ENCODE assay signal across 8 cellular contexts in genomic region chr1:192810253-192810880, GRCh38. TPM values are rescaled to one million over a fixed set of nuclear protein-coding genes. Genes with fewer than 3 reads are reported as not detected.
DNase-seq lines count a peak whose midpoint lies in the region; ATAC-seq and TF ChIP-seq lines count a peak whose summit lies in the region.

No MANE protein-coding gene starts in this region.

- peaks cover 17% of the 10 kb centered on the region; the same call in 1 of the 2 replicates for H3K4me1 ChIP-seq in HUES48 (ENCODE audit: control insufficient read depth, insufficient read depth, low read length)
- H3K4me1 ChIP-seq in stomach = peaks cover 0 to 63% (median 22%) of the 10 kb centered on the region in 4 donors

- TF ChIP-seq CTCF in activated B cell treated with CpG ODN at 0.5 μM for 24 hours (IDR thresholded peaks at IDR 0.05) (no peak), stomach (IDR thresholded peaks at IDR 0.05) (no peak)

- H3K9me3 ChIP-seq in HUES48 (ENCODE audit: control insufficient read depth, insufficient read depth, low read length) = no peaks in the 10 kb centered on the region
- H3K9me3 ChIP-seq in stomach = no peaks in the 10 kb centered on the region

- DNase-seq in activated CD4-positive, alpha-beta T cell treated with anti-CD3 and anti-CD28 coated beads, Interleukin-2, amount 10 ng/mL, durations not matched to agents 24 days and 14 days = peak; percentile 59
- DNase-seq in activated CD4-positive, alpha-beta T cell treated with anti-CD3 and anti-CD28 coated beads, Interleukin-2, amount 50 U/mL, for 48 hours = no peak
- DNase-seq in activated B cell treated with CpG ODN at 0.5 μM for 24 hours (no peak), hippocampal formation (lab: John Stamatoyannopoulos, UW) (peak; percentile 12 to 39), stomach (no peak)

- no peak for TF ChIP-seq POLR2A in stomach (IDR thresholded peaks at IDR 0.05)
- no peak for TF ChIP-seq POLR2A in GM18505 (IDR thresholded peaks at IDR 0.05; ENCODE audit: borderline replicate concordance, extremely low read depth, insufficient read depth, insufficient read length)

- peak overlapping the region; percentile 100 for H3K4me3 ChIP-seq in HUES48 (ENCODE audit: low read depth, low read length)
- H3K4me3 ChIP-seq in stomach = peak overlapping the region; percentile 64 to 76 (median 70)

- ATAC-seq in activated B cell treated with CpG ODN at 0.5 μM for 24 hours (ENCODE audit: low read depth) (no peak), GM18505 (IDR thresholded peaks at IDR 0.05; ENCODE audit: unreplicated experiment) (no peak), HG02588 (IDR thresholded peaks at IDR 0.05; ENCODE audit: unreplicated experiment) (no peak)

- peaks cover 5% of the 10 kb centered on the region for H3K27me3 Mint-ChIP-seq in activated CD4-positive, alpha-beta T cell treated with anti-CD3 and anti-CD28 coated beads, Interleukin-2, amount 10 ng/mL, durations not matched to agents 24 days and 14 days
- no peaks in the 10 kb centered on the region for H3K27me3 Mint-ChIP-seq in activated B cell treated with CpG ODN at 0.5 μM for 24 hours

- 44 to 64% (median 50%) methylated on average over 5 of the region's 5 CpGs for WGBS in stomach, 5 donors

- H3K36me3 Mint-ChIP-seq in activated CD4-positive, alpha-beta T cell treated with anti-CD3 and anti-CD28 coated beads, Interleukin-2, amount 10 ng/mL, durations not matched to agents 24 days and 14 days (ENCODE audit: low read depth) = peaks cover 16% of the 10 kb centered on the region
- H3K36me3 Mint-ChIP-seq in activated B cell treated with CpG ODN at 0.5 μM for 24 hours (ENCODE audit: low read depth) = peaks cover 37% of the 10 kb centered on the region

- POLR2A ChIA-PET in activated B cell treated with CpG ODN at 0.5 μM for 24 hours (lab: Charles Lee) = interaction anchor here (1.7 to 6.9 kb wide), 2 partner anchors 248 to 311 kb away, joined by 7 to 50 read pairs; partner anchors contain the start of genes CDC73, RO60 and UCHL5

- no peaks in the 10 kb centered on the region for H3K9me3 Mint-ChIP-seq in activated CD4-positive, alpha-beta T cell treated with anti-CD3 and anti-CD28 coated beads, Interleukin-2, amount 10 ng/mL, durations not matched to agents 24 days and 14 days
- H3K9me3 Mint-ChIP-seq in activated B cell treated with CpG ODN at 0.5 μM for 24 hours = no peaks in the 10 kb centered on the region

- peak overlapping the region; percentile 89 for H3K9ac ChIP-seq in HUES48 (ENCODE audit: low read depth, low read length)

- H3K27ac ChIP-seq in HUES48 (ENCODE audit: low read depth, low read length) = peak overlapping the region; percentile 73
- H3K27ac ChIP-seq in stomach = peak overlapping the region in 4 of 5 donors; percentile 90 to 99 (median 95)

- CTCF ChIA-PET in activated B cell treated with CpG ODN at 0.5 μM for 24 hours (lab: Charles Lee) = interaction anchor here (0.7 to 3.2 kb wide), 6 partner anchors 14 to 333 kb away, joined by 3 to 18 read pairs (median 3); partner anchors contain the start of gene UCHL5

- H3K4me1 Mint-ChIP-seq in activated CD4-positive, alpha-beta T cell treated with anti-CD3 and anti-CD28 coated beads, Interleukin-2, amount 10 ng/mL, durations not matched to agents 24 days and 14 days = peaks cover 35% of the 10 kb centered on the region
- peaks cover 48% of the 10 kb centered on the region for H3K4me1 Mint-ChIP-seq in activated B cell treated with CpG ODN at 0.5 μM for 24 hours

- intact Hi-C loops in activated CD4-positive, alpha-beta T cell treated with anti-CD3 and anti-CD28 coated beads, Interleukin-2, amount 10 ng/mL, durations not matched to agents 24 days and 14 days (cut with micrococcal nuclease) = no loop called here
- intact Hi-C loops in activated B cell treated with CpG ODN at 0.5 μM for 24 hours (cut with micrococcal nuclease) (no loop called here), stomach (cut with DNase I; ENCODE audit: low total_unique reads) (no loop called here)

- peak overlapping the region; percentile 95 for H3K4me3 Mint-ChIP-seq in activated CD4-positive, alpha-beta T cell treated with anti-CD3 and anti-CD28 coated beads, Interleukin-2, amount 10 ng/mL, durations not matched to agents 24 days and 14 days
- H3K4me3 Mint-ChIP-seq in activated B cell treated with CpG ODN at 0.5 μM for 24 hours = peak overlapping the region; percentile 96

- no peak for TF ChIP-seq EP300 in stomach (IDR thresholded peaks at IDR 0.05)

- H3K36me3 ChIP-seq in HUES48 (ENCODE audit: control insufficient read depth, insufficient read depth, low read length) (peaks cover 13% of the 10 kb centered on the region), stomach (peaks cover 0 to 18% (median 12%) of the 10 kb centered on the region in 4 donors)

- peaks cover 14% of the 10 kb centered on the region for H3K27me3 ChIP-seq in HUES48 (ENCODE audit: control insufficient read depth, insufficient read depth, low read length)
- H3K27me3 ChIP-seq in stomach = no peaks in the 10 kb centered on the region

- H3K27ac Mint-ChIP-seq in activated CD4-positive, alpha-beta T cell treated with anti-CD3 and anti-CD28 coated beads, Interleukin-2, amount 10 ng/mL, durations not matched to agents 24 days and 14 days = no peak overlapping the region
- H3K27ac Mint-ChIP-seq in activated B cell treated with CpG ODN at 0.5 μM for 24 hours = peak overlapping the region; percentile 90

RNA-seq across cellular contexts. Expression of gene RGS2, which starts 1.5 kb away (rescaled TPM):
- total RNA-seq in activated CD4-positive, alpha-beta T cell treated with anti-CD3 and anti-CD28 coated beads, Interleukin-2, amount 10 ng/mL, durations not matched to agents 24 days and 14 days = 5.2 and 6.7 TPM in 2 replicates
- total RNA-seq in activated B cell treated with CpG ODN at 0.5 μM for 24 hours = 31.1 and 32.7 TPM in 2 replicates
- 100 to 1,000 TPM in 2 of 5 donors, 10 to 100 TPM in 3; 40.6 to 150 (median 95.1) TPM for total RNA-seq in stomach
- polyA plus RNA-seq in stomach = 100 to 1,000 TPM in 2 of 3 donors, 10 to 100 TPM in 1; 85.7 to 204 (median 107) TPM

Comparison
In these comparisons a context has a peak if more than half of its experiments do, and no peak if none do; other contexts are left out.
1. DNase-seq: peak in activated CD4-positive, alpha-beta T cell treated with anti-CD3 and anti-CD28 coated beads, Interleukin-2, amount 10 ng/mL, durations not matched to agents 24 days and 14 days (single experiment) and hippocampal formation (2 of 2); none in activated CD4-positive, alpha-beta T cell treated with anti-CD3 and anti-CD28 coated beads, Interleukin-2, amount 50 U/mL, for 48 hours (0 of 2), activated B cell treated with CpG ODN at 0.5 μM for 24 hours (single experiment) and stomach (single experiment).